8 cellular contexts compared by ENCODE assay signal in the genomic region with DNA sequence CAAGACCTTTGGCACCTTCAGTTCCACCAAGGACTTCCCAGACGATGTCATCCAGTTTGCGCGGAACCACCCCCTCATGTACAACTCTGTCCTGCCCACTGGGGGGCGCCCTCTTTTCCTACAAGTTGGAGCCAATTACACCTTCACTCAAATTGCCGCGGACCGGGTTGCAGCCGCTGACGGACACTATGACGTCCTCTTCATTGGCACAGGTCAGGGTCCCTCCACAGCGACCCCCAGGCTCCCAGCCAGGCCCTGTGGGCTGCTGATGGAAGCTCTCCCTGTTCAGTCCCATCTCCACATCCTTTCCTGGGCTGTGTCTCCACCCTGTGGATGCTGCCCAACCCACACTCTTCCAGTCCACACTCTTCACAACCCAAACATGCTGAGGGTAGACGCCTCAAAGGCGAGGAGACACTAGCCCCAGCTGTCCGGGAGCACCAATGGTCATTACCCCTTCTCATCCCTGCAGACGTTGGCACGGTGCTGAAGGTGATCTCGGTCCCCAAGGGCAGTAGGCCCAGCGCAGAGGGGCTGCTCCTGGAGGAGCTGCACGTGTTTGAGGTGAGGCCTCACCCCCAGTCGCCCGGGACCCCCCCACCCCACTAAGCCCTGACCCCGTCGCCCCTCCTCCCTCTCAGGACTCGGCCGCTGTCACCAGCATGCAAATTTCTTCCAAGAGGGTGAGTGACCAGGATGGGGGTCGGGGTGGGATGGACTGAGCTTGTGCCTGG. TPM values are rescaled to one million over a fixed set of nuclear protein-coding genes. Genes with fewer than 3 reads are reported as not detected.
DNase-seq lines count a peak whose midpoint lies in the region; ATAC-seq, FAIRE-seq and TF ChIP-seq lines count a peak whose summit lies in the region.

No MANE protein-coding gene starts in this region.

- H3K27me3 Mint-ChIP-seq in CD4-positive, CD25-positive, alpha-beta regulatory T cell: peaks cover 55% of the 10 kb centered on the region
- peaks cover 90% of the 10 kb centered on the region for H3K27me3 Mint-ChIP-seq in activated naive CD4-positive, alpha-beta T cell treated with anti-CD3 and anti-CD28 coated beads, Interleukin-2, amount 10 ng/mL, durations not matched to agents 7 days and 5 days

- H3K27ac ChIP-seq in CD4-positive, CD25-positive, alpha-beta regulatory T cell (ENCODE audit: insufficient read depth, low read length, poor library complexity, severe bottlenecking): no peak overlapping the region
- H3K27ac ChIP-seq in cardiac muscle cell (no peak overlapping the region), small intestine (ENCODE audit: low read depth in 1 of 2, low read length in 1 of 2) (no peak overlapping the region)

- no peak overlapping the region for H3K4me3 ChIP-seq in CD4-positive, CD25-positive, alpha-beta regulatory T cell (ENCODE audit: low read depth, low read length)
- no peak overlapping the region for H3K4me3 ChIP-seq in cardiac muscle cell
- no peak overlapping the region for H3K4me3 ChIP-seq in small intestine (ENCODE audit: low read depth in 1 of 2, low read length in 2 of 2)

- peak overlapping the region; percentile 52 to 73 (median 62) for H3K4me3 Mint-ChIP-seq in CD4-positive, CD25-positive, alpha-beta regulatory T cell
- H3K4me3 Mint-ChIP-seq in activated naive CD4-positive, alpha-beta T cell treated with anti-CD3 and anti-CD28 coated beads, Interleukin-2, amount 10 ng/mL, durations not matched to agents 7 days and 5 days: peak overlapping the region; percentile 53

- no peak for FAIRE-seq in small intestine (lab: Jason Lieb, UNC)

- CTCF ChIA-PET in activated naive CD4-positive, alpha-beta T cell treated with anti-CD3 and anti-CD28 coated beads, Interleukin-2, amount 10 ng/mL, durations not matched to agents 7 days and 5 days (lab: Charles Lee): interaction anchor here (0.7 to 3.0 kb wide), 14 partner anchors 10 to 152 kb away, joined by 3 to 16 read pairs (median 4); partner anchors contain the start of gene GNAT1

- no peaks in the 10 kb centered on the region for H3K36me3 Mint-ChIP-seq in CD4-positive, CD25-positive, alpha-beta regulatory T cell
- H3K36me3 Mint-ChIP-seq in activated naive CD4-positive, alpha-beta T cell treated with anti-CD3 and anti-CD28 coated beads, Interleukin-2, amount 10 ng/mL, durations not matched to agents 7 days and 5 days: peaks cover 1% of the 10 kb centered on the region

- DNase-seq in CD4-positive, CD25-positive, alpha-beta regulatory T cell: peak; percentile 56 to 84 (median 64)
- DNase-seq in HT-29 (ENCODE audit: low spot score) (peak; percentile 61), SK-N-DZ (ENCODE audit: low spot score) (peak; percentile 60), cardiac muscle cell (ENCODE audit: low read depth in 1 of 2, low spot score in 1 of 2) (peak; percentile 66 to 82), small intestine (peak; percentile 80), DMS79 (lab: John Stamatoyannopoulos, UW) (no peak)
- DNase-seq in activated naive CD4-positive, alpha-beta T cell treated with anti-CD3 and anti-CD28 coated beads, Interleukin-2, amount 10 ng/mL, durations not matched to agents 7 days and 5 days: peak; percentile 87

- peaks cover 8% of the 10 kb centered on the region for H3K27me3 ChIP-seq in CD4-positive, CD25-positive, alpha-beta regulatory T cell (ENCODE audit: control insufficient read depth, insufficient read depth, low read length)
- H3K27me3 ChIP-seq in cardiac muscle cell: peaks cover 35% of the 10 kb centered on the region
- peaks cover 0 to 5% of the 10 kb centered on the region in 2 donors for H3K27me3 ChIP-seq in small intestine (ENCODE audit: control insufficient read depth in 2 of 2, insufficient read depth in 2 of 2, low read length in 2 of 2)

- no peaks in the 10 kb centered on the region for H3K9me3 ChIP-seq in CD4-positive, CD25-positive, alpha-beta regulatory T cell (ENCODE audit: control insufficient read depth in 2 of 2, low read length in 2 of 2)
- H3K9me3 ChIP-seq in cardiac muscle cell (ENCODE audit: low read depth): no peaks in the 10 kb centered on the region
- H3K9me3 ChIP-seq in small intestine (ENCODE audit: control insufficient read depth, low read depth): no peaks in the 10 kb centered on the region

- H3K9me3 Mint-ChIP-seq in CD4-positive, CD25-positive, alpha-beta regulatory T cell: peaks cover 0 to 2% (median 0%) of the 10 kb centered on the region in 7 donors
- H3K9me3 Mint-ChIP-seq in activated naive CD4-positive, alpha-beta T cell treated with anti-CD3 and anti-CD28 coated beads, Interleukin-2, amount 10 ng/mL, durations not matched to agents 7 days and 5 days: no peaks in the 10 kb centered on the region

- no peaks in the 10 kb centered on the region for H3K36me3 ChIP-seq in CD4-positive, CD25-positive, alpha-beta regulatory T cell (ENCODE audit: control insufficient read depth, insufficient read depth, low read length)
- H3K36me3 ChIP-seq in cardiac muscle cell: no peaks in the 10 kb centered on the region
- peaks cover 3 to 9% of the 10 kb centered on the region in 2 donors for H3K36me3 ChIP-seq in small intestine (ENCODE audit: control insufficient read depth in 2 of 2, insufficient read depth in 2 of 2, low read length in 2 of 2)

- H3K4me1 ChIP-seq in CD4-positive, CD25-positive, alpha-beta regulatory T cell (ENCODE audit: control insufficient read depth, insufficient read depth, low read length, poor library complexity, severe bottlenecking): peaks cover 29% of the 10 kb centered on the region
- H3K4me1 ChIP-seq in cardiac muscle cell (ENCODE audit: low read depth): peaks cover 12% of the 10 kb centered on the region
- no peaks in the 10 kb centered on the region for H3K4me1 ChIP-seq in small intestine (ENCODE audit: control insufficient read depth in 2 of 2, insufficient read depth in 1 of 2, low read depth in 1 of 2, low read length in 1 of 2)

- peak; percentile 76 for TF ChIP-seq CTCF in cardiac muscle cell (IDR thresholded peaks at IDR 0.05; ENCODE audit: low read depth, low read length)

- H3K27ac Mint-ChIP-seq in CD4-positive, CD25-positive, alpha-beta regulatory T cell: peak overlapping the region in 2 of 3 donors; percentile 6 to 65
- peak overlapping the region; percentile 81 for H3K27ac Mint-ChIP-seq in activated naive CD4-positive, alpha-beta T cell treated with anti-CD3 and anti-CD28 coated beads, Interleukin-2, amount 10 ng/mL, durations not matched to agents 7 days and 5 days

- ATAC-seq in CD4-positive, CD25-positive, alpha-beta regulatory T cell (ENCODE audit: low read depth in 2 of 2): peak in 1 of 2 donors; percentile 35
- no peak for ATAC-seq in HG02885 (IDR thresholded peaks at IDR 0.05; ENCODE audit: poor library complexity, unreplicated experiment)

- WGBS in small intestine, 3 donors: 31 to 39% (median 35%) methylated on average over 25 to 26 of the region's 26 CpGs

- peaks cover 0 to 28% (median 13%) of the 10 kb centered on the region in 4 donors for H3K4me1 Mint-ChIP-seq in CD4-positive, CD25-positive, alpha-beta regulatory T cell
- peaks cover 31% of the 10 kb centered on the region for H3K4me1 Mint-ChIP-seq in activated naive CD4-positive, alpha-beta T cell treated with anti-CD3 and anti-CD28 coated beads, Interleukin-2, amount 10 ng/mL, durations not matched to agents 7 days and 5 days

RNA-seq across cellular contexts. Expression of gene LSMEM2, which starts 4.3 kb away (rescaled TPM):
- not detected for total RNA-seq in CD4-positive, CD25-positive, alpha-beta regulatory T cell
- under 1 TPM in 1 of 4 donors, not detected in 3; 0.22 TPM for polyA plus RNA-seq in CD4-positive, CD25-positive, alpha-beta regulatory T cell
- not detected in 2 replicates for total RNA-seq in HT-29 (2014; rRNA removed; shearing (Covaris generic))
- polyA plus RNA-seq in SK-N-DZ (2014; cell fraction: cytosol; rRNA removed): 0.09 TPM in 1 of 2 replicates, not detected in the other
- not detected in 2 replicates for polyA plus RNA-seq in SK-N-DZ (2014; cell fraction: nucleus; rRNA removed)
- total RNA-seq in cardiac muscle cell: 26.4 and 29.2 TPM in 2 replicates
- polyA plus RNA-seq in cardiac muscle cell (16.4 and 18.1 TPM in 2 replicates), small intestine (under 1 TPM in 2 of 3 donors, not detected in 1; 0.21 to 0.54 TPM)

RNA-seq across cellular contexts. Expression of gene SEMA3B, which starts 5.6 kb away (rescaled TPM):
- total RNA-seq in CD4-positive, CD25-positive, alpha-beta regulatory T cell: 1.7 TPM
- polyA plus RNA-seq in CD4-positive, CD25-positive, alpha-beta regulatory T cell: not detected
- 87.7 and 94.2 TPM in 2 replicates for total RNA-seq in HT-29 (2014; rRNA removed; shearing (Covaris generic))
- 0.92 and 2.3 TPM in 2 replicates for polyA plus RNA-seq in SK-N-DZ (2014; cell fraction: cytosol; rRNA removed)
- 10.7 and 12.1 TPM in 2 replicates for polyA plus RNA-seq in SK-N-DZ (2014; cell fraction: nucleus; rRNA removed)
- 16.7 and 25.9 TPM in 2 replicates for total RNA-seq in cardiac muscle cell
- polyA plus RNA-seq in cardiac muscle cell (20.6 and 23.1 TPM in 2 replicates), small intestine (100 to 1,000 TPM in 2 of 3 donors, 10 to 100 TPM in 1; 39.2 to 204 (median 164) TPM)

RNA-seq across cellular contexts. Expression of gene IFRD2, which starts 17.7 kb away (rescaled TPM):
- total RNA-seq in CD4-positive, CD25-positive, alpha-beta regulatory T cell: 39.9 TPM
- 10 to 100 TPM; 40.6 to 51.9 (median 43.4) TPM for polyA plus RNA-seq in CD4-positive, CD25-positive, alpha-beta regulatory T cell
- total RNA-seq in HT-29 (2014; rRNA removed; shearing (Covaris generic)): 175 and 177 TPM in 2 replicates
- polyA plus RNA-seq in SK-N-DZ (2014; cell fraction: cytosol; rRNA removed): 72.9 and 84.0 TPM in 2 replicates
- polyA plus RNA-seq in SK-N-DZ (2014; cell fraction: nucleus; rRNA removed): 268 and 286 TPM in 2 replicates
- total RNA-seq in cardiac muscle cell: 61.0 and 75.3 TPM in 2 replicates
- polyA plus RNA-seq in cardiac muscle cell: 106 and 110 TPM in 2 replicates
- polyA plus RNA-seq in small intestine: 10 to 100 TPM; 65.8 to 93.4 (median 76.2) TPM

RNA-seq across cellular contexts. Expression of gene HYAL3, which starts 24.7 kb away (rescaled TPM):
- total RNA-seq in CD4-positive, CD25-positive, alpha-beta regulatory T cell: 2.4 TPM
- polyA plus RNA-seq in CD4-positive, CD25-positive, alpha-beta regulatory T cell: 1 to 10 TPM; 1.8 to 8.3 (median 5.6) TPM
- total RNA-seq in HT-29 (2014; rRNA removed; shearing (Covaris generic)): 8.3 and 12.7 TPM in 2 replicates
- polyA plus RNA-seq in SK-N-DZ (2014; cell fraction: cytosol; rRNA removed): 0.64 and 1.2 TPM in 2 replicates
- 3.7 and 6.2 TPM in 2 replicates for polyA plus RNA-seq in SK-N-DZ (2014; cell fraction: nucleus; rRNA removed)
- total RNA-seq in cardiac muscle cell: 3.6 and 6.4 TPM in 2 replicates
- polyA plus RNA-seq in cardiac muscle cell (2.4 and 6.2 TPM in 2 replicates), small intestine (1 to 10 TPM; 1.6 to 4.1 (median 2.7) TPM)

RNA-seq across cellular contexts. Expression of gene NAA80, which starts 24.7 kb away (rescaled TPM):
- total RNA-seq in CD4-positive, CD25-positive, alpha-beta regulatory T cell: 31.9 TPM
- 10 to 100 TPM; 13.6 to 23.5 (median 14.6) TPM for polyA plus RNA-seq in CD4-positive, CD25-positive, alpha-beta regulatory T cell
- 14.2 and 15.3 TPM in 2 replicates for total RNA-seq in HT-29 (2014; rRNA removed; shearing (Covaris generic))
- polyA plus RNA-seq in SK-N-DZ (2014; cell fraction: cytosol; rRNA removed): 9.8 and 10.7 TPM in 2 replicates
- 19.9 and 27.7 TPM in 2 replicates for polyA plus RNA-seq in SK-N-DZ (2014; cell fraction: nucleus; rRNA removed)
- total RNA-seq in cardiac muscle cell: 28.5 and 40.4 TPM in 2 replicates
- polyA plus RNA-seq in cardiac muscle cell (35.6 and 39.0 TPM in 2 replicates), small intestine (1 to 10 TPM; 2.4 to 8.5 (median 6.5) TPM)

Comparison
In these comparisons a context has a peak if more than half of its experiments do, and no peak if none do; other contexts are left out.
1. RNA of gene LSMEM2, which starts 4.3 kb away (total RNA-seq): 26.4 to 29.2 TPM in cardiac muscle cell; not detected in CD4-positive, CD25-positive, alpha-beta regulatory T cell (single experiment) and not detected in HT-29; every median in the first group is over 10 times any median in the second.